Comparison of ENCODE assay signal across 1 cellular context in genomic region chr16:24753437-24753836, GRCh38.
TF ChIP-seq lines count a peak whose summit lies in the region.

No MANE protein-coding gene starts in this region.

TF ChIP-seq in HepG2, 621 proteins besides CTCF, POLR2A, EP300 and RAD21 (continued from another document):
- no peak for TF ChIP-seq ZNF691 (CRISPR knock-in tag; IDR thresholded peaks at IDR 0.05; ENCODE audit: borderline replicate concordance, low read depth)
- no peak for TF ChIP-seq SSRP1 (CRISPR knock-in tag; IDR thresholded peaks at IDR 0.05)
- TF ChIP-seq SP1 (IDR thresholded peaks at IDR 0.05): no peak
- TF ChIP-seq SP1 (CRISPR knock-in tag; IDR thresholded peaks at IDR 0.05): no peak
